8 cellular contexts compared by ENCODE assay signal in genomic region chr7:106737202-106737562, GRCh38.
DNase-seq lines count a peak whose midpoint lies in the region; ATAC-seq and TF ChIP-seq lines count a peak whose summit lies in the region.

No MANE protein-coding gene starts in this region.

- no peaks in the 10 kb centered on the region for H3K79me1 ChIP-seq in mesendoderm (ENCODE audit: low read length)

- no peak overlapping the region for H2BK120ac ChIP-seq in mesendoderm (ENCODE audit: low read depth, low read length)

- TF ChIP-seq CTCF in body of pancreas (IDR thresholded peaks at IDR 0.05), result peak in 5 of 7 experiments; percentile 14 to 40 (median 37)
- no peak for TF ChIP-seq CTCF in suprapubic skin (IDR thresholded peaks at IDR 0.05)

- 78 to 79% methylated on average over 1 of the region's 1 CpG for WGBS in body of pancreas, 2 donors
- no CpG with 5 or more reads among the region's 1 CpG for WGBS in mesendoderm (ENCODE audit: extremely low coverage, insufficient coverage, low lambda C conversion rate)
- WGBS in suprapubic skin, result 81% methylated on average over 1 of the region's 1 CpG

- no peak overlapping the region for H2BK15ac ChIP-seq in mesendoderm (replicated peaks; ENCODE audit: low read depth)

- no peak overlapping the region for H4K8ac ChIP-seq in mesendoderm (ENCODE audit: low read depth, low read length)

- H3K27me3 ChIP-seq in HUES48 (ENCODE audit: control insufficient read depth, insufficient read depth, low read length) (no peaks in the 10 kb centered on the region), body of pancreas (no peaks in the 10 kb centered on the region), mesendoderm (ENCODE audit: insufficient read depth, low read length, poor library complexity) (no peaks in the 10 kb centered on the region), suprapubic skin (no peaks in the 10 kb centered on the region)

- no peak overlapping the region for H3K4ac ChIP-seq in mesendoderm (ENCODE audit: low read depth, low read length)

- H3K4me2 ChIP-seq in mesendoderm (ENCODE audit: low read length), result no peak overlapping the region

- H3K9me3 ChIP-seq in HUES48 (ENCODE audit: control insufficient read depth, insufficient read depth, low read length), result no peaks in the 10 kb centered on the region
- no peaks in the 10 kb centered on the region for H3K9me3 ChIP-seq in body of pancreas
- H3K9me3 ChIP-seq in suprapubic skin, result no peaks in the 10 kb centered on the region

- H3K4me3 ChIP-seq in HUES48 (ENCODE audit: low read depth, low read length) (no peak overlapping the region), body of pancreas (no peak overlapping the region), mesendoderm (ENCODE audit: low read length) (no peak overlapping the region), suprapubic skin (no peak overlapping the region)

- H3K27ac ChIP-seq in HUES48 (ENCODE audit: low read depth, low read length), result peak overlapping the region; percentile 51
- peak overlapping the region in 2 of 4 donors; percentile 16 to 43 for H3K27ac ChIP-seq in body of pancreas
- H3K27ac ChIP-seq in mesendoderm (ENCODE audit: low read depth, low read length), result no peak overlapping the region
- no peak overlapping the region for H3K27ac ChIP-seq in suprapubic skin
- H3K27ac ChIP-seq in caudate nucleus (ENCODE audit: low read depth, low read length), result no peak overlapping the region

- ATAC-seq in body of pancreas (no peak), GM19395 (IDR thresholded peaks at IDR 0.05; ENCODE audit: unreplicated experiment) (no peak)

- no peak overlapping the region for H3K9ac ChIP-seq in HUES48 (ENCODE audit: low read depth, low read length)
- H3K9ac ChIP-seq in mesendoderm (ENCODE audit: low read length), result no peak overlapping the region

- peaks cover 10% of the 10 kb centered on the region for H3K4me1 ChIP-seq in HUES48 (ENCODE audit: control insufficient read depth, insufficient read depth, low read length)
- peaks cover 9% of the 10 kb centered on the region for H3K4me1 ChIP-seq in body of pancreas
- no peaks in the 10 kb centered on the region for H3K4me1 ChIP-seq in mesendoderm (ENCODE audit: control insufficient read depth, low read depth, low read length)
- peaks cover 5% of the 10 kb centered on the region for H3K4me1 ChIP-seq in suprapubic skin

- H3K56ac ChIP-seq in mesendoderm (ENCODE audit: low read length), result no peak overlapping the region

- peak; percentile 1 for DNase-seq in COR-L47 (lab: John Stamatoyannopoulos, UW)
- no peak for DNase-seq in body of pancreas
- peak; percentile 40 for DNase-seq in mesendoderm
- no peak for DNase-seq in SKM-1 (lab: John Stamatoyannopoulos, UW; ENCODE audit: unreplicated experiment)
- no peak for DNase-seq in suprapubic skin (ENCODE audit: low spot score in 2 of 2)
- DNase-seq in caudate nucleus (lab: John Stamatoyannopoulos, UW), result no peak

- no peak overlapping the region for H4K5ac ChIP-seq in mesendoderm (ENCODE audit: low read length)

- H3K18ac ChIP-seq in mesendoderm (ENCODE audit: low read length), result no peak overlapping the region

- no peak overlapping the region for H3K23ac ChIP-seq in mesendoderm (ENCODE audit: low read length)

- intact Hi-C loops in body of pancreas (cut with DNase I), result no loop called here

- no peak overlapping the region for H2AK5ac ChIP-seq in mesendoderm (ENCODE audit: low read length)

- no peaks in the 10 kb centered on the region for H3K79me2 ChIP-seq in mesendoderm (ENCODE audit: control insufficient read depth, insufficient read depth, low read length)

- TF ChIP-seq EP300 in suprapubic skin (IDR thresholded peaks at IDR 0.05), result no peak

- no peak overlapping the region for H2BK5ac ChIP-seq in mesendoderm (ENCODE audit: low read length)

- TF ChIP-seq POLR2A in body of pancreas (IDR thresholded peaks at IDR 0.05) (no peak), suprapubic skin (IDR thresholded peaks at IDR 0.05) (no peak)

- H3K36me3 ChIP-seq in HUES48 (ENCODE audit: control insufficient read depth, insufficient read depth, low read length) (no peaks in the 10 kb centered on the region), body of pancreas (replicated peaks in 1 of 2; ENCODE audit: insufficient read depth in 1 of 2, low read depth in 2 of 2) (no peaks in the 10 kb centered on the region), mesendoderm (ENCODE audit: control insufficient read depth, insufficient read depth, low read length) (no peaks in the 10 kb centered on the region), suprapubic skin (no peaks in the 10 kb centered on the region)

Comparison
In these comparisons a context has a peak if more than half of its experiments do, and no peak if none do; other contexts are left out.
1. DNase-seq: peak in COR-L47 (single experiment) and mesendoderm (single experiment); none in body of pancreas (0 of 4), SKM-1 (single experiment), suprapubic skin (0 of 2) and caudate nucleus (0 of 61).
2. CTCF ChIP-seq: peak in body of pancreas (5 of 7); none in suprapubic skin (0 of 2).